1 cellular context compared by ENCODE assay signal in the genomic region with DNA sequence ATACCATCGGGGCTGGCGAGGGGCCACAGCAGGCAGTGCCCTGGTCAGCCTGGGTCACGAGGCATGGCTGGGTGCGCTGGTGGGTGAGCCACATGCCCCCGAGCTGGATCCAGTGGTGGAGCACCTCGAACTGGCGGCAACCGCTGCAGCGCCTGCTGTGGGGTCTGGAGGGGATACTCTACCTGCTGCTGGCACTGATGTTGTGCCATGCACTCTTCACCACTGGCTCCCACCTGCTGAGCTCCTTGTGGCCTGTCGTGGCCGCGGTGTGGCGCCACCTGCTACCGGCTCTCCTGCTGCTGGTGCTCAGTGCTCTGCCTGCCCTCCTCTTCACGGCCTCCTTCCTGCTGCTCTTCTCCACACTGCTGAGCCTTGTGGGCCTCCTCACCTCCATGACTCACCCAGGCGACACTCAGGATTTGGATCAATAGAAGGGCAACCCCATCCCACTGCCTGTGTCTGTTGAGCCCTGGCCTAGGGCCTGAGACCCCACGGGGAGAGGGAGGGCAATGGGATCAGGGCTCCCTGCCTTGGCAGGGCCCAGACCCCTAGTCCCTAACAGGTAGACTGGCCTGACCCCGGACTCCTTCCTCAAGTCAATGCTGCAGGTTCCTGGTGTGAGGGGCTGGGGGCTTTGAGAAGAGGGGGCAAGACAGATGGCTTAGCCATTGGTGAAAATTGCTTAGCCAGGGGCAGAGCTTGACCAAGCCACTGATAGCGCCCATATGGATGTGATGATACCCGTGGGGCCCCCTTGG.
TF ChIP-seq lines count a peak whose summit lies in the region.

No MANE protein-coding gene starts in this region.

TF ChIP-seq in WTC11, 78 proteins besides CTCF, POLR2A, EP300 and RAD21 (continued from another document):
- TF ChIP-seq, protein P1, sequence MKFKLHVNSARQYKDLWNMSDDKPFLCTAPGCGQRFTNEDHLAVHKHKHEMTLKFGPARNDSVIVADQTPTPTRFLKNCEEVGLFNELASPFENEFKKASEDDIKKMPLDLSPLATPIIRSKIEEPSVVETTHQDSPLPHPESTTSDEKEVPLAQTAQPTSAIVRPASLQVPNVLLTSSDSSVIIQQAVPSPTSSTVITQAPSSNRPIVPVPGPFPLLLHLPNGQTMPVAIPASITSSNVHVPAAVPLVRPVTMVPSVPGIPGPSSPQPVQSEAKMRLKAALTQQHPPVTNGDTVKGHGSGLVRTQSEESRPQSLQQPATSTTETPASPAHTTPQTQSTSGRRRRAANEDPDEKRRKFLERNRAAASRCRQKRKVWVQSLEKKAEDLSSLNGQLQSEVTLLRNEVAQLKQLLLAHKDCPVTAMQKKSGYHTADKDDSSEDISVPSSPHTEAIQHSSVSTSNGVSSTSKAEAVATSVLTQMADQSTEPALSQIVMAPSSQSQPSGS (CRISPR knock-in tag; IDR thresholded peaks at IDR 0.05; ENCODE audit: borderline replicate concordance, low read depth) = no peak
- TF ChIP-seq, protein P2, sequence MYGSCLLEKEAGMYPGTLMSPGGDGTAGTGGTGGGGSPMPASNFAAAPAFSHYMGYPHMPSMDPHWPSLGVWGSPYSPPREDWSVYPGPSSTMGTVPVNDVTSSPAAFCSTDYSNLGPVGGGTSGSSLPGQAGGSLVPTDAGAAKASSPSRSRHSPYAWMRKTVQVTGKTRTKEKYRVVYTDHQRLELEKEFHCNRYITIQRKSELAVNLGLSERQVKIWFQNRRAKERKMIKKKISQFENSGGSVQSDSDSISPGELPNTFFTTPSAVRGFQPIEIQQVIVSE (CRISPR knock-in tag; IDR thresholded peaks at IDR 0.05; ENCODE audit: borderline replicate concordance) = no peak
- TF ChIP-seq EMX1 (CRISPR knock-in tag; IDR thresholded peaks at IDR 0.05) = no peak
- no peak for TF ChIP-seq ZNF423 (CRISPR knock-in tag; IDR thresholded peaks at IDR 0.05)
- TF ChIP-seq, protein P3, sequence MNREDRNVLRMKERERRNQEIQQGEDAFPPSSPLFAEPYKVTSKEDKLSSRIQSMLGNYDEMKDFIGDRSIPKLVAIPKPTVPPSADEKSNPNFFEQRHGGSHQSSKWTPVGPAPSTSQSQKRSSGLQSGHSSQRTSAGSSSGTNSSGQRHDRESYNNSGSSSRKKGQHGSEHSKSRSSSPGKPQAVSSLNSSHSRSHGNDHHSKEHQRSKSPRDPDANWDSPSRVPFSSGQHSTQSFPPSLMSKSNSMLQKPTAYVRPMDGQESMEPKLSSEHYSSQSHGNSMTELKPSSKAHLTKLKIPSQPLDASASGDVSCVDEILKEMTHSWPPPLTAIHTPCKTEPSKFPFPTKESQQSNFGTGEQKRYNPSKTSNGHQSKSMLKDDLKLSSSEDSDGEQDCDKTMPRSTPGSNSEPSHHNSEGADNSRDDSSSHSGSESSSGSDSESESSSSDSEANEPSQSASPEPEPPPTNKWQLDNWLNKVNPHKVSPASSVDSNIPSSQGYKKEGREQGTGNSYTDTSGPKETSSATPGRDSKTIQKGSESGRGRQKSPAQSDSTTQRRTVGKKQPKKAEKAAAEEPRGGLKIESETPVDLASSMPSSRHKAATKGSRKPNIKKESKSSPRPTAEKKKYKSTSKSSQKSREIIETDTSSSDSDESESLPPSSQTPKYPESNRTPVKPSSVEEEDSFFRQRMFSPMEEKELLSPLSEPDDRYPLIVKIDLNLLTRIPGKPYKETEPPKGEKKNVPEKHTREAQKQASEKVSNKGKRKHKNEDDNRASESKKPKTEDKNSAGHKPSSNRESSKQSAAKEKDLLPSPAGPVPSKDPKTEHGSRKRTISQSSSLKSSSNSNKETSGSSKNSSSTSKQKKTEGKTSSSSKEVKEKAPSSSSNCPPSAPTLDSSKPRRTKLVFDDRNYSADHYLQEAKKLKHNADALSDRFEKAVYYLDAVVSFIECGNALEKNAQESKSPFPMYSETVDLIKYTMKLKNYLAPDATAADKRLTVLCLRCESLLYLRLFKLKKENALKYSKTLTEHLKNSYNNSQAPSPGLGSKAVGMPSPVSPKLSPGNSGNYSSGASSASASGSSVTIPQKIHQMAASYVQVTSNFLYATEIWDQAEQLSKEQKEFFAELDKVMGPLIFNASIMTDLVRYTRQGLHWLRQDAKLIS (CRISPR knock-in tag; IDR thresholded peaks at IDR 0.05; ENCODE audit: borderline replicate concordance) = no peak
- no peak for TF ChIP-seq NFE2L1 (CRISPR knock-in tag; IDR thresholded peaks at IDR 0.05)
- no peak for TF ChIP-seq NR2C2 (CRISPR knock-in tag; IDR thresholded peaks at IDR 0.05)
